Comparison of ENCODE assay signal across 16 cellular contexts in genomic region chr2:65922794-65923193, GRCh38.
DNase-seq lines count a peak whose midpoint lies in the region; ATAC-seq and TF ChIP-seq lines count a peak whose summit lies in the region.
"Had no signal": no experiment of that assay in that cellular context is flagged by ENCODE, and none has a peak within 500 bp of the region (broad histone marks: within the 10 kb centered on the region; RNA-seq: fewer than 3 reads in every experiment).

No MANE protein-coding gene starts in this region.

- no peaks in the 10 kb centered on the region for H3K9me2 ChIP-seq in GM23248 (ENCODE audit: insufficient read depth)
- no peaks in the 10 kb centered on the region for H3K9me2 ChIP-seq in PC-3 (replicated peaks; ENCODE audit: low read length)

- H3K79me2 ChIP-seq in GM23248 (ENCODE audit: insufficient read depth) = no peaks in the 10 kb centered on the region
- H3K79me2 ChIP-seq in PC-3 (ENCODE audit: low read length) = no peaks in the 10 kb centered on the region

- peak; percentile 56 for DNase-seq in GM23248
- DNase-seq in PC-3 = peak; percentile 48
- no peak for DNase-seq in sciatic nerve (ENCODE audit: low spot score)
- DNase-seq in activated CD4-positive, alpha-beta memory T cell treated with anti-CD3 and anti-CD28 coated beads, Interleukin-2, amount 10 ng/mL, durations not matched to agents 7 days and 5 days = no peak
- DNase-seq in stimulated activated CD4-positive, alpha-beta T cell treated with anti-CD3 and anti-CD28 coated beads, Interleukin-12 subunit alpha, Interleukin-12 subunit beta, amount 100 ng/mL, for 4 hours = no peak
- DNase-seq in endodermal cell = no peak
- no peak for DNase-seq in brain microvascular endothelial cell
- DNase-seq: activated CD8-positive, alpha-beta T cell treated with anti-CD3 and anti-CD28 coated beads for 36 hours; NCI-H1694 treated with DMSO at 0.1 percent for 48 hours; posterior cingulate gyrus; stimulated activated CD4-positive, alpha-beta T cell treated with anti-CD3 and anti-CD28 coated beads, Interleukin-4, amount 100 ng/mL, for 1 hour; T-helper 1 cell had no signal

- H3K27me3 ChIP-seq in GM23248 (replicated peaks; ENCODE audit: insufficient read depth) (no peaks in the 10 kb centered on the region), PC-3 (ENCODE audit: low read length) (peaks cover 20% of the 10 kb centered on the region), gastroesophageal sphincter (no peaks in the 10 kb centered on the region), endodermal cell (ENCODE audit: control insufficient read depth, insufficient read depth, low read length, poor library complexity, severe bottlenecking) (no peaks in the 10 kb centered on the region), brain microvascular endothelial cell (replicated peaks) (no peaks in the 10 kb centered on the region)

- intact Hi-C loops in PC-3 (cut with micrococcal nuclease) (no loop called here), sciatic nerve (cut with DNase I) (no loop called here)

- H3K4me3 ChIP-seq in GM23248 = no peak overlapping the region
- no peak overlapping the region for H3K4me3 ChIP-seq in PC-3 (ENCODE audit: low read length)
- H3K4me3 ChIP-seq in gastroesophageal sphincter = no peak overlapping the region
- H3K4me3 ChIP-seq in endodermal cell (ENCODE audit: low read length) = no peak overlapping the region
- no peak overlapping the region for H3K4me3 ChIP-seq in brain microvascular endothelial cell (ENCODE audit: low read depth, low read length)

- no peaks in the 10 kb centered on the region for H3K9me3 Mint-ChIP-seq in activated CD4-positive, alpha-beta memory T cell treated with anti-CD3 and anti-CD28 coated beads, Interleukin-2, amount 10 ng/mL, durations not matched to agents 7 days and 5 days
- no peaks in the 10 kb centered on the region for H3K9me3 Mint-ChIP-seq in endodermal cell
- H3K9me3 Mint-ChIP-seq: stimulated activated naive CD8-positive, alpha-beta T cell treated with anti-CD3 and anti-CD28 coated beads, Interleukin-15, Interleukin-2, amounts not matched to agents 100 ng/mL and 50 ng/mL, for 24 hours had no signal

- CTCF ChIA-PET in PC-3 (lab: Charles Lee) = no interaction called here
- CTCF ChIA-PET in activated CD4-positive, alpha-beta memory T cell treated with anti-CD3 and anti-CD28 coated beads, Interleukin-2, amount 10 ng/mL, durations not matched to agents 7 days and 5 days (lab: Charles Lee) = no interaction called here

- TF ChIP-seq EP300 in gastroesophageal sphincter (IDR thresholded peaks at IDR 0.05) = no peak

- BruUV-seq in PC-3 (replicated peaks; lab: Mats Ljungman, UMichigan) = no TSS peak

- in situ Hi-C loops in GM23248 (cut with MboI) (no loop called here), brain microvascular endothelial cell (cut with HindIII; ENCODE audit: low pct_ligation_motif_present, low sequenced_read_pairs) (no loop called here)

- H3K36me3 Mint-ChIP-seq in activated CD4-positive, alpha-beta memory T cell treated with anti-CD3 and anti-CD28 coated beads, Interleukin-2, amount 10 ng/mL, durations not matched to agents 7 days and 5 days (ENCODE audit: low read depth) = no peaks in the 10 kb centered on the region
- H3K36me3 Mint-ChIP-seq in endodermal cell (ENCODE audit: low read depth) = no peaks in the 10 kb centered on the region
- H3K36me3 Mint-ChIP-seq: activated naive CD4-positive, alpha-beta T cell treated with anti-CD3 and anti-CD28 coated beads, Interleukin-2, amount 50 U/mL, for 72 hours had no signal

- H3K36me3 ChIP-seq in GM23248 (ENCODE audit: low read depth) (no peaks in the 10 kb centered on the region), PC-3 (ENCODE audit: low read depth, low read length) (no peaks in the 10 kb centered on the region), gastroesophageal sphincter (no peaks in the 10 kb centered on the region), endodermal cell (ENCODE audit: control insufficient read depth, insufficient read depth, low read length) (no peaks in the 10 kb centered on the region), brain microvascular endothelial cell (replicated peaks) (no peaks in the 10 kb centered on the region)

- no peaks in the 10 kb centered on the region for H3K27me3 Mint-ChIP-seq in activated CD4-positive, alpha-beta memory T cell treated with anti-CD3 and anti-CD28 coated beads, Interleukin-2, amount 10 ng/mL, durations not matched to agents 7 days and 5 days
- peaks cover 15% of the 10 kb centered on the region for H3K27me3 Mint-ChIP-seq in endodermal cell (ENCODE audit: insufficient read depth)
- H3K27me3 Mint-ChIP-seq: activated CD8-positive, alpha-beta T cell treated with anti-CD3 and anti-CD28 coated beads for 36 hours; dendritic cell treated with granulocyte-macrophage colony-stimulating factor and Interleukin-4, amounts not matched to agents 40 ng/mL and 50 ng/mL, for 4 days had no signal

- H2AFZ ChIP-seq in GM23248 (no peak overlapping the region), PC-3 (ENCODE audit: low read length) (no peak overlapping the region)

- H3K4me2 ChIP-seq in GM23248 (ENCODE audit: unreplicated experiment) (no peak overlapping the region), PC-3 (ENCODE audit: low read length) (no peak overlapping the region)

- H4K20me1 ChIP-seq in GM23248 (ENCODE audit: insufficient read depth) = no peaks in the 10 kb centered on the region
- no peaks in the 10 kb centered on the region for H4K20me1 ChIP-seq in PC-3 (ENCODE audit: low read length)

- H3K9me3 ChIP-seq in GM23248 (ENCODE audit: low read depth) (no peaks in the 10 kb centered on the region), PC-3 (ENCODE audit: low read length) (no peaks in the 10 kb centered on the region), gastroesophageal sphincter (no peaks in the 10 kb centered on the region), endodermal cell (ENCODE audit: control insufficient read depth, low read length) (no peaks in the 10 kb centered on the region)

- TF ChIP-seq CTCF in PC-3 (conservative IDR thresholded peaks at IDR 0.05; ENCODE audit: low read depth, low read length) = no peak
- no peak for TF ChIP-seq CTCF in gastroesophageal sphincter (IDR thresholded peaks at IDR 0.05)
- no peak for TF ChIP-seq CTCF in endodermal cell (conservative IDR thresholded peaks at IDR 0.05)
- TF ChIP-seq CTCF in brain microvascular endothelial cell (IDR thresholded peaks at IDR 0.05; ENCODE audit: low read depth, low read length, missing control alignments) = no peak

- 1 to 3% methylated on average over 4 of the region's 4 CpGs for WGBS in GM23248 (ENCODE audit: low coverage in 1 of 2, low lambda C conversion rate in 2 of 2, missing lambda C conversion rate in 2 of 2), 2 experiments
- 59 to 63% methylated on average over 2 to 4 of the region's 4 CpGs for WGBS in gastroesophageal sphincter (ENCODE audit: low coverage in 1 of 2), 2 donors
- 93 to 98% methylated on average over 4 of the region's 4 CpGs for WGBS in endodermal cell (ENCODE audit: insufficient coverage in 1 of 2, insufficient read length in 1 of 2), 2 experiments

- ATAC-seq in PC-3 (no peak), gastroesophageal sphincter (peak; percentile 57), sciatic nerve (peak; percentile 55)
- ATAC-seq: activated CD8-positive, alpha-beta T cell treated with anti-CD3 and anti-CD28 coated beads for 36 hours had no signal

- TF ChIP-seq POLR2A in gastroesophageal sphincter (IDR thresholded peaks at IDR 0.05) = no peak

- H3K27ac ChIP-seq in GM23248 = no peak overlapping the region
- H3K27ac ChIP-seq in PC-3 (ENCODE audit: low read length) = no peak overlapping the region
- H3K27ac ChIP-seq in gastroesophageal sphincter = no peak overlapping the region
- no peak overlapping the region for H3K27ac ChIP-seq in endodermal cell (ENCODE audit: low read depth, low read length)
- H3K27ac ChIP-seq in brain microvascular endothelial cell = no peak overlapping the region

- H3K27ac Mint-ChIP-seq in activated CD4-positive, alpha-beta memory T cell treated with anti-CD3 and anti-CD28 coated beads, Interleukin-2, amount 10 ng/mL, durations not matched to agents 7 days and 5 days = no peak overlapping the region
- no peak overlapping the region for H3K27ac Mint-ChIP-seq in endodermal cell
- H3K27ac Mint-ChIP-seq: activated CD8-positive, alpha-beta T cell treated with anti-CD3 and anti-CD28 coated beads for 36 hours; activated naive CD4-positive, alpha-beta T cell treated with anti-CD3 and anti-CD28 coated beads, Interleukin-2, amount 50 U/mL, for 72 hours; dendritic cell treated with granulocyte-macrophage colony-stimulating factor and Interleukin-4, amounts not matched to agents 40 ng/mL and 50 ng/mL, for 4 days; stimulated activated naive CD8-positive, alpha-beta T cell treated with anti-CD3 and anti-CD28 coated beads, Interleukin-15, Interleukin-2, amounts not matched to agents 100 ng/mL and 50 ng/mL, for 24 hours had no signal

- no peaks in the 10 kb centered on the region for H3F3A ChIP-seq in GM23248 (ENCODE audit: insufficient read depth)
- no peaks in the 10 kb centered on the region for H3F3A ChIP-seq in PC-3 (ENCODE audit: low read length, unreplicated experiment)

- POLR2A ChIA-PET in PC-3 (lab: Charles Lee; ENCODE audit: unreplicated experiment) = no interaction called here
- POLR2A ChIA-PET in activated CD4-positive, alpha-beta memory T cell treated with anti-CD3 and anti-CD28 coated beads, Interleukin-2, amount 10 ng/mL, durations not matched to agents 7 days and 5 days (lab: Charles Lee) = no interaction called here

- no peak overlapping the region for H3K9ac ChIP-seq in GM23248
- H3K9ac ChIP-seq in PC-3 (ENCODE audit: low read length) = no peak overlapping the region
- no peak overlapping the region for H3K9ac ChIP-seq in endodermal cell (ENCODE audit: extremely low read depth, low read length, poor library complexity, severe bottlenecking)

- H3K4me3 Mint-ChIP-seq in activated CD4-positive, alpha-beta memory T cell treated with anti-CD3 and anti-CD28 coated beads, Interleukin-2, amount 10 ng/mL, durations not matched to agents 7 days and 5 days = no peak overlapping the region
- no peak overlapping the region for H3K4me3 Mint-ChIP-seq in endodermal cell
- H3K4me3 Mint-ChIP-seq: activated CD8-positive, alpha-beta T cell treated with anti-CD3 and anti-CD28 coated beads for 36 hours; dendritic cell treated with granulocyte-macrophage colony-stimulating factor and Interleukin-4, amounts not matched to agents 40 ng/mL and 50 ng/mL, for 4 days; stimulated activated naive CD8-positive, alpha-beta T cell treated with anti-CD3 and anti-CD28 coated beads, Interleukin-15, Interleukin-2, amounts not matched to agents 100 ng/mL and 50 ng/mL, for 24 hours had no signal

- no peaks in the 10 kb centered on the region for H3K4me1 Mint-ChIP-seq in activated CD4-positive, alpha-beta memory T cell treated with anti-CD3 and anti-CD28 coated beads, Interleukin-2, amount 10 ng/mL, durations not matched to agents 7 days and 5 days
- no peaks in the 10 kb centered on the region for H3K4me1 Mint-ChIP-seq in endodermal cell

- no peaks in the 10 kb centered on the region for H3K4me1 ChIP-seq in GM23248 (ENCODE audit: insufficient read depth)
- no peaks in the 10 kb centered on the region for H3K4me1 ChIP-seq in PC-3 (ENCODE audit: insufficient read depth, low read length)
- no peaks in the 10 kb centered on the region for H3K4me1 ChIP-seq in gastroesophageal sphincter
- peaks cover 3% of the 10 kb centered on the region for H3K4me1 ChIP-seq in endodermal cell (ENCODE audit: control insufficient read depth, insufficient read depth, low read length)

Comparison
In these comparisons a context has a peak if more than half of its experiments do, and no peak if none do; other contexts are left out.
1. DNase-seq: peak in GM23248 (single experiment) and PC-3 (single experiment); none in sciatic nerve (single experiment), activated CD4-positive, alpha-beta memory T cell treated with anti-CD3 and anti-CD28 coated beads, Interleukin-2, amount 10 ng/mL, durations not matched to agents 7 days and 5 days (single experiment), stimulated activated CD4-positive, alpha-beta T cell treated with anti-CD3 and anti-CD28 coated beads, Interleukin-12 subunit alpha, Interleukin-12 subunit beta, amount 100 ng/mL, for 4 hours (single experiment), endodermal cell (single experiment) and brain microvascular endothelial cell (single experiment).